In genomic region chr22:35350539-35351503, GRCh38 we compare ENCODE assay signal across 8 cellular contexts. TPM values are rescaled to one million over a fixed set of nuclear protein-coding genes. Genes with fewer than 3 reads are reported as not detected.
DNase-seq lines count a peak whose midpoint lies in the region; ATAC-seq and TF ChIP-seq lines count a peak whose summit lies in the region.

No MANE protein-coding gene starts in this region.

- 3% methylated on average over 18 to 19 of the region's 47 CpGs for WGBS in esophagus squamous epithelium, 2 donors

- H3K79me2 ChIP-seq in PC-9 (ENCODE audit: low read depth), result no peaks in the 10 kb centered on the region

- in situ Hi-C loops in KBM-7 (cut with MboI; ENCODE audit: low pct_unique_long_range_greater_than_20kb, low sequenced_read_pairs), result no loop called here

- DNase-seq in DMS114 treated with DMSO at 0.1 percent for 48 hours (lab: John Stamatoyannopoulos, UW; ENCODE audit: unreplicated experiment) (peak; percentile 80), KBM-7 (peak; percentile 88), PC-9 (peak; percentile 75 to 92), esophagus squamous epithelium (lab: John Stamatoyannopoulos, UW) (peak; percentile 64), myocyte (ENCODE audit: low read depth) (peak; percentile 91)
- DNase-seq in activated T-cell treated with anti-CD3 and anti-CD28 coated beads, Interleukin-2, amount 50 U/mL, for 48 hours, result peak; percentile 88 to 93
- peak; percentile 66 for DNase-seq in stimulated activated CD8-positive, alpha-beta memory T cell treated with anti-CD3 and anti-CD28 coated beads, Interleukin-7, amount 100 ng/mL, for 24 hours (ENCODE audit: low read depth)

- H4K20me1 ChIP-seq in PC-9 (ENCODE audit: insufficient read depth), result no peaks in the 10 kb centered on the region

- POLR2A ChIA-PET in PC-9 (lab: Charles Lee; ENCODE audit: unreplicated experiment), result interaction anchor here (0.5 to 0.6 kb wide), 7 partner anchors 30 to 868 kb away, joined by 3 to 9 read pairs (median 3); no protein-coding TSS in a partner anchor

- no peaks in the 10 kb centered on the region for H3K9me2 ChIP-seq in PC-9 (ENCODE audit: insufficient read depth)

- no peaks in the 10 kb centered on the region for H3K27me3 ChIP-seq in PC-9 (ENCODE audit: insufficient read depth, low read depth)
- no peaks in the 10 kb centered on the region for H3K27me3 ChIP-seq in esophagus squamous epithelium

- H2AFZ ChIP-seq in PC-9, result peak overlapping the region; percentile 86

- BruUV-seq in PC-9 (replicated peaks; lab: Mats Ljungman, UMichigan), result no TSS peak

- peaks cover 12% of the 10 kb centered on the region for H3K4me1 ChIP-seq in PC-9 (replicated peaks; ENCODE audit: insufficient read depth)
- H3K4me1 ChIP-seq in esophagus squamous epithelium, result peaks cover 18 to 42% (median 27%) of the 10 kb centered on the region in 3 donors

- no peaks in the 10 kb centered on the region for H3K36me3 ChIP-seq in PC-9 (ENCODE audit: low read depth)
- H3K36me3 ChIP-seq in esophagus squamous epithelium, result peaks cover 5 to 30% (median 13%) of the 10 kb centered on the region in 3 donors

- peak; percentile 76 for ATAC-seq in GM21619 (IDR thresholded peaks at IDR 0.05; ENCODE audit: unreplicated experiment)

- H3K4me3 ChIP-seq in PC-9 (peak overlapping the region; percentile 67), esophagus squamous epithelium (peak overlapping the region; percentile 29 to 72 (median 51))

- H3K9me3 ChIP-seq in PC-9 (ENCODE audit: insufficient read depth, low read depth), result no peaks in the 10 kb centered on the region
- no peaks in the 10 kb centered on the region for H3K9me3 ChIP-seq in esophagus squamous epithelium

- peak overlapping the region; percentile 97 for H3K4me2 ChIP-seq in PC-9

- peak in 1 of 4 donors; percentile 52 for TF ChIP-seq POLR2A in esophagus squamous epithelium (IDR thresholded peaks at IDR 0.05)

- intact Hi-C loops in PC-9 (cut with micrococcal nuclease; ENCODE audit: unreplicated experiment), result loop anchor here (1.0 to 10.0 kb wide), 10 partner anchors 46 to 773 kb away; no protein-coding TSS in a partner anchor
- intact Hi-C loops in esophagus squamous epithelium (cut with DNase I), result no loop called here

- peak overlapping the region; percentile 33 for H3K27ac ChIP-seq in PC-9
- H3K27ac ChIP-seq in esophagus squamous epithelium, result peak overlapping the region; percentile 61 to 86 (median 72)

- peaks cover 13% of the 10 kb centered on the region for H3F3A ChIP-seq in PC-9 (ENCODE audit: insufficient read depth, low read depth)

- CTCF ChIA-PET in PC-9 (lab: Charles Lee), result interaction anchor here (0.6 to 1.9 kb wide), 10 partner anchors 10 to 715 kb away, joined by 3 to 14 read pairs (median 5); partner anchors contain the start of gene TOM1

- TF ChIP-seq CTCF in PC-9 (conservative IDR thresholded peaks at IDR 0.05) (peak; percentile 83), esophagus squamous epithelium (IDR thresholded peaks at IDR 0.05) (peak; percentile 87 to 97 (median 92))

RNA-seq across cellular contexts. Expression of gene HMOX1, which starts 30.1 kb away (rescaled TPM):
- total RNA-seq in PC-9 (2021), result 18.4 and 23.7 TPM in 2 replicates
- 10 to 100 TPM; 13.0 to 39.0 (median 18.3) TPM for total RNA-seq in esophagus squamous epithelium
- 35.8 and 60.0 TPM in 2 replicates for total RNA-seq in myocyte
- 20.2 TPM for polyA plus RNA-seq in myocyte (2012)

RNA-seq across cellular contexts. Expression of gene MCM5, which starts 49.1 kb away (rescaled TPM):
- total RNA-seq in PC-9 (2021), result 71.7 and 115 TPM in 2 replicates
- 10 to 100 TPM; 23.1 to 48.1 (median 34.6) TPM for total RNA-seq in esophagus squamous epithelium
- 5.4 and 12.1 TPM in 2 replicates for total RNA-seq in myocyte
- 5.0 TPM for polyA plus RNA-seq in myocyte (2012)

RNA-seq across cellular contexts. Expression of gene TOM1, which starts 51.1 kb away (rescaled TPM):
- total RNA-seq in PC-9 (2021), result 43.6 and 45.1 TPM in 2 replicates
- 100 to 1,000 TPM in 2 of 4 donors, 10 to 100 TPM in 2; 72.1 to 145 (median 106) TPM for total RNA-seq in esophagus squamous epithelium
- total RNA-seq in myocyte, result 162 and 176 TPM in 2 replicates
- 76.2 TPM for polyA plus RNA-seq in myocyte (2012)

Comparison
In these comparisons a context has a peak if more than half of its experiments do, and no peak if none do; other contexts are left out.
1. Peak in every context shown above with its lines: DNase-seq, ATAC-seq, H3K4me3 ChIP-seq and H3K27ac ChIP-seq.